9 cellular contexts compared by ENCODE assay signal in genomic region chr7:5690931-5691461, GRCh38.
DNase-seq lines count a peak whose midpoint lies in the region; ATAC-seq and TF ChIP-seq lines count a peak whose summit lies in the region.
"Had no signal": no experiment of that assay in that cellular context is flagged by ENCODE, and none has a peak within 500 bp of the region (broad histone marks: within the 10 kb centered on the region; RNA-seq: fewer than 3 reads in every experiment).

No MANE protein-coding gene starts in this region.

- peaks cover 66% of the 10 kb centered on the region for H3K4me1 Mint-ChIP-seq in central memory CD8-positive, alpha-beta T cell

- no peak for TF ChIP-seq CTCF in cardiac muscle cell (IDR thresholded peaks at IDR 0.05; ENCODE audit: low read depth, low read length)
- TF ChIP-seq CTCF in uterus (IDR thresholded peaks at IDR 0.05) = no peak

- H3K27ac ChIP-seq in cardiac muscle cell (peak overlapping the region; percentile 100), uterus (peak overlapping the region; percentile 95 to 96)

- peaks cover 17% of the 10 kb centered on the region for H3K36me3 Mint-ChIP-seq in central memory CD8-positive, alpha-beta T cell (ENCODE audit: insufficient read depth)

- peaks cover 67% of the 10 kb centered on the region for H3K4me1 ChIP-seq in cardiac muscle cell (ENCODE audit: low read depth)
- H3K4me1 ChIP-seq in uterus = peaks cover 26 to 28% of the 10 kb centered on the region in 2 donors

- no peaks in the 10 kb centered on the region for H3K27me3 Mint-ChIP-seq in central memory CD8-positive, alpha-beta T cell

- DNase-seq in cardiac muscle cell (ENCODE audit: low read depth in 1 of 2, low spot score in 1 of 2) (no peak), Right ventricle myocardium inferior (ENCODE audit: missing footprints) (no peak), midbrain (lab: John Stamatoyannopoulos, UW) (peak; percentile 32), uterus (peak in 1 of 2 donors; percentile 48), NCI-H128 (lab: John Stamatoyannopoulos, UW; ENCODE audit: unreplicated experiment) (no peak), SW 1271 (lab: John Stamatoyannopoulos, UW) (no peak)
- no peak for DNase-seq in central memory CD8-positive, alpha-beta T cell (ENCODE audit: low spot score in 2 of 2)
- no peak for DNase-seq in stimulated activated naive CD4-positive, alpha-beta T cell (lab: John Stamatoyannopoulos, UW)
- DNase-seq: MM.1S had no signal

- peak overlapping the region; percentile 36 for H3K27ac Mint-ChIP-seq in central memory CD8-positive, alpha-beta T cell (ENCODE audit: low read depth)

- peak in 1 of 2 donors; percentile 7 for TF ChIP-seq POLR2A in uterus (IDR thresholded peaks at IDR 0.05)

- H3K36me3 ChIP-seq in cardiac muscle cell = peaks cover 5% of the 10 kb centered on the region
- no peaks in the 10 kb centered on the region for H3K36me3 ChIP-seq in uterus

- peak overlapping the region; percentile 10 for H3K4me3 Mint-ChIP-seq in central memory CD8-positive, alpha-beta T cell

- H3K9me3 ChIP-seq in cardiac muscle cell (ENCODE audit: low read depth) (no peaks in the 10 kb centered on the region), uterus (no peaks in the 10 kb centered on the region)

- no peak for ATAC-seq in Right ventricle myocardium inferior
- ATAC-seq in central memory CD8-positive, alpha-beta T cell (replicated peaks; ENCODE audit: extremely low read depth, poor library complexity, severe bottlenecking) = no peak

- H3K9me3 Mint-ChIP-seq in central memory CD8-positive, alpha-beta T cell = no peaks in the 10 kb centered on the region

- intact Hi-C loops in Right ventricle myocardium inferior (cut with DNase I) = loop anchor here (10.0 kb wide), 1 partner anchor 326 kb away; no protein-coding TSS in a partner anchor
- intact Hi-C loops in uterus (cut with DNase I; ENCODE audit: low total_unique reads) = no loop called here

- H3K27me3 ChIP-seq in cardiac muscle cell (no peaks in the 10 kb centered on the region), uterus (no peaks in the 10 kb centered on the region)

- H3K4me3 ChIP-seq in cardiac muscle cell (no peak overlapping the region), uterus (no peak overlapping the region)
